Comparison of ENCODE assay signal across 1 cellular context in the genomic region with DNA sequence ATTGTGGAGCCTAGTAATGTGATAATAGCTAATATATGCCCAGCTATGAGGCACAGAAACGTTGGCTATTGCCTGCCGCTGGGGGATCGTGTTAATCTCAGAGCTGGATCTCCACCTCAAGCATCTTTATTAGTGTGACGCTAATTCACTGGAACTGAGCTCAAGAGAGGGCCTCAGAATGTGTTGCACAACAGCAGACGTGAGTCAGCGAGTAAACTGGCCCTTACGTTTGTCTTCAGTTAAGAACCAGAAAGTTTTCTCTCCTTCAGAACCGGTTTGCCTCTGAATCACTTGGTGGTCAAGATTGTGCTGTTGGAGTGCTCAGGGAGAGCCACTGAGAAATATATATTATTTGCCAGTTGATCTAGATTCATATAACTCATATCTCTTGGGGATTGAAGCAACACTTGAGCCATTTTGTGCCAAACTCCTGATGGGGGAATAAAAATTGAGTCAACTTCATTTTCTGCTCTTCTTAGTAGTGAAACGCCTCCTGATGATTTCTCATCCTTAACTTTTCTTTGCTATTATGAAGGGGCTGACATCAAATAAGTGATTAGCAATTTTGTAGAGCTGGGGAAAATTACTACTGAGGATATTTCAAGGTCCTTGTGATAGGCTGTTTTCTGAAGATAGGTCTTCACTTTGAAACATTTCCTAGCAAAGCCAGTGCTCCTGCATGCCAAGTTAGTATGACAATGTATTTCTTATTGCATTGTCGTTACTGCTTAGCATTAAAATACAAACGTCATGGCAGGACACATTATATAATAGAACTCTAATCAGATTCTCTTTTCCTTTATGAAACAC.
A peak's percentile ranks its signal among the peaks of the same experiment; 100 is the strongest.
TF ChIP-seq lines count a peak whose summit lies in the region.

No MANE protein-coding gene starts in this region.

TF ChIP-seq in K562, 482 proteins besides CTCF, POLR2A, EP300 and RAD21 (continued from another document and continues in another):
- TF ChIP-seq FOXP4 (CRISPR knock-in tag; IDR thresholded peaks at IDR 0.05; ENCODE audit: borderline replicate concordance) (no peak), SIN3A (IDR thresholded peaks at IDR 0.05; ENCODE audit: borderline replicate concordance in 2 of 2, control insufficient read depth in 1 of 2, low read depth in 2 of 2, low read length in 2 of 2) (no peak), CREBBP (IDR thresholded peaks at IDR 0.05; ENCODE audit: low read depth, low read length) (no peak), ZEB2 (IDR thresholded peaks at IDR 0.05) (no peak), ZNF583 (CRISPR knock-in tag; IDR thresholded peaks at IDR 0.05) (peak; percentile 88), BRD9 (IDR thresholded peaks at IDR 0.05; ENCODE audit: low read depth, partially characterized antibody) (no peak), HOXB6 (CRISPR knock-in tag; IDR thresholded peaks at IDR 0.05; ENCODE audit: borderline replicate concordance) (no peak), JUND (IDR thresholded peaks at IDR 0.05; ENCODE audit: borderline replicate concordance, low read depth, low read length) (peak; percentile 94), JUND (tag; IDR thresholded peaks at IDR 0.05; ENCODE audit: borderline replicate concordance, low read depth, low read length) (peak; percentile 93; the same call in 2 of the 3 replicates), CSDE1 (IDR thresholded peaks at IDR 0.05) (no peak), ZNF253 (CRISPR knock-in tag; conservative IDR thresholded peaks at IDR 0.05) (no peak), ZNF79 (CRISPR knock-in tag; IDR thresholded peaks at IDR 0.05; ENCODE audit: low read depth) (peak; percentile 63; the same call in 1 of the 2 replicates), FOXJ3 (CRISPR knock-in tag; IDR thresholded peaks at IDR 0.05) (no peak), SRF (CRISPR knock-in tag; IDR thresholded peaks at IDR 0.05) (no peak), CEBPG (CRISPR knock-in tag; IDR thresholded peaks at IDR 0.05) (peak; percentile 97), CEBPG (tag; conservative IDR thresholded peaks at IDR 0.05 in 1 of 2, IDR thresholded peaks at IDR 0.05 in 1 of 2) (peak; percentile 97 to 99), ETV6 (IDR thresholded peaks at IDR 0.05; ENCODE audit: borderline replicate concordance in 1 of 2, low read depth in 2 of 2, low read length in 1 of 2) (no peak), ETV6 (CRISPR knock-in tag; IDR thresholded peaks at IDR 0.05; ENCODE audit: borderline replicate concordance) (no peak), HNRNPH1 (optimal IDR thresholded peaks at IDR 0.05; ENCODE audit: low read depth, low read length) (no peak), SRSF1 (IDR thresholded peaks at IDR 0.05; ENCODE audit: low read depth, low read length) (no peak), NFE2L1 (tag; IDR thresholded peaks at IDR 0.05; ENCODE audit: borderline replicate concordance, low read depth) (peak; percentile 48; the same call in 1 of the 2 replicates), KDM5B (IDR thresholded peaks at IDR 0.05; ENCODE audit: insufficient replicate concordance, low read depth, low read length) (no peak), CBFB (CRISPR knock-in tag; IDR thresholded peaks at IDR 0.05) (no peak), ETV1 (tag; conservative IDR thresholded peaks at IDR 0.05; ENCODE audit: low read depth) (peak; percentile 46; the same call in 1 of the 2 replicates), BCOR (IDR thresholded peaks at IDR 0.05) (peak; percentile 10; the same call in 1 of the 2 replicates), ZNF311 (CRISPR knock-in tag; IDR thresholded peaks at IDR 0.05) (peak; percentile 90), ZFP91 (CRISPR knock-in tag; IDR thresholded peaks at IDR 0.05) (no peak), GMEB1 (CRISPR knock-in tag; IDR thresholded peaks at IDR 0.05) (peak; percentile 48; the same call in 1 of the 2 replicates), ZNF431 (CRISPR knock-in tag; IDR thresholded peaks at IDR 0.05) (no peak), XRCC3 (IDR thresholded peaks at IDR 0.05) (no peak), HMG20B (CRISPR knock-in tag; IDR thresholded peaks at IDR 0.05) (no peak), ATF1 (CRISPR knock-in tag; IDR thresholded peaks at IDR 0.05) (no peak), ATF1 (tag; IDR thresholded peaks at IDR 0.05) (peak; percentile 80), WHSC1 (IDR thresholded peaks at IDR 0.05; ENCODE audit: low read length) (no peak), L3MBTL2 (IDR thresholded peaks at IDR 0.05) (no peak; the same call in 1 of the 2 replicates), TSHZ1 (CRISPR knock-in tag; IDR thresholded peaks at IDR 0.05) (peak; percentile 85), NCOA4 (IDR thresholded peaks at IDR 0.05; ENCODE audit: partially characterized antibody) (no peak), STAT5B (CRISPR knock-in tag; IDR thresholded peaks at IDR 0.05) (no peak)
- TF ChIP-seq, protein P1, sequence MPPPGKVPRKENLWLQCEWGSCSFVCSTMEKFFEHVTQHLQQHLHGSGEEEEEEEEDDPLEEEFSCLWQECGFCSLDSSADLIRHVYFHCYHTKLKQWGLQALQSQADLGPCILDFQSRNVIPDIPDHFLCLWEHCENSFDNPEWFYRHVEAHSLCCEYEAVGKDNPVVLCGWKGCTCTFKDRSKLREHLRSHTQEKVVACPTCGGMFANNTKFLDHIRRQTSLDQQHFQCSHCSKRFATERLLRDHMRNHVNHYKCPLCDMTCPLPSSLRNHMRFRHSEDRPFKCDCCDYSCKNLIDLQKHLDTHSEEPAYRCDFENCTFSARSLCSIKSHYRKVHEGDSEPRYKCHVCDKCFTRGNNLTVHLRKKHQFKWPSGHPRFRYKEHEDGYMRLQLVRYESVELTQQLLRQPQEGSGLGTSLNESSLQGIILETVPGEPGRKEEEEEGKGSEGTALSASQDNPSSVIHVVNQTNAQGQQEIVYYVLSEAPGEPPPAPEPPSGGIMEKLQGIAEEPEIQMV (tag; conservative IDR thresholded peaks at IDR 0.05; ENCODE audit: low read depth): peak; percentile 84
- TF ChIP-seq, protein P2, sequence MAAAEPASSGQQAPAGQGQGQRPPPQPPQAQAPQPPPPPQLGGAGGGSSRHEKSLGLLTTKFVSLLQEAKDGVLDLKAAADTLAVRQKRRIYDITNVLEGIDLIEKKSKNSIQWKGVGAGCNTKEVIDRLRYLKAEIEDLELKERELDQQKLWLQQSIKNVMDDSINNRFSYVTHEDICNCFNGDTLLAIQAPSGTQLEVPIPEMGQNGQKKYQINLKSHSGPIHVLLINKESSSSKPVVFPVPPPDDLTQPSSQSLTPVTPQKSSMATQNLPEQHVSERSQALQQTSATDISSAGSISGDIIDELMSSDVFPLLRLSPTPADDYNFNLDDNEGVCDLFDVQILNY (CRISPR knock-in tag; IDR thresholded peaks at IDR 0.05): no peak
- TF ChIP-seq, protein P3, sequence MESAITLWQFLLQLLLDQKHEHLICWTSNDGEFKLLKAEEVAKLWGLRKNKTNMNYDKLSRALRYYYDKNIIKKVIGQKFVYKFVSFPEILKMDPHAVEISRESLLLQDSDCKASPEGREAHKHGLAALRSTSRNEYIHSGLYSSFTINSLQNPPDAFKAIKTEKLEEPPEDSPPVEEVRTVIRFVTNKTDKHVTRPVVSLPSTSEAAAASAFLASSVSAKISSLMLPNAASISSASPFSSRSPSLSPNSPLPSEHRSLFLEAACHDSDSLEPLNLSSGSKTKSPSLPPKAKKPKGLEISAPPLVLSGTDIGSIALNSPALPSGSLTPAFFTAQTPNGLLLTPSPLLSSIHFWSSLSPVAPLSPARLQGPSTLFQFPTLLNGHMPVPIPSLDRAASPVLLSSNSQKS (CRISPR knock-in tag; IDR thresholded peaks at IDR 0.05): no peak
- TF ChIP-seq, protein P4, sequence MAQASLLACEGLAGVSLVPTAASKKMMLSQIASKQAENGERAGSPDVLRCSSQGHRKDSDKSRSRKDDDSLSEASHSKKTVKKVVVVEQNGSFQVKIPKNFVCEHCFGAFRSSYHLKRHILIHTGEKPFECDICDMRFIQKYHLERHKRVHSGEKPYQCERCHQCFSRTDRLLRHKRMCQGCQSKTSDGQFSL (CRISPR knock-in tag; IDR thresholded peaks at IDR 0.05): no peak
- TF ChIP-seq, protein P4 (tag; IDR thresholded peaks at IDR 0.05): peak in 1 of 2 experiments; percentile 93; a peak in 2 of 4 replicates
- TF ChIP-seq, protein P5, sequence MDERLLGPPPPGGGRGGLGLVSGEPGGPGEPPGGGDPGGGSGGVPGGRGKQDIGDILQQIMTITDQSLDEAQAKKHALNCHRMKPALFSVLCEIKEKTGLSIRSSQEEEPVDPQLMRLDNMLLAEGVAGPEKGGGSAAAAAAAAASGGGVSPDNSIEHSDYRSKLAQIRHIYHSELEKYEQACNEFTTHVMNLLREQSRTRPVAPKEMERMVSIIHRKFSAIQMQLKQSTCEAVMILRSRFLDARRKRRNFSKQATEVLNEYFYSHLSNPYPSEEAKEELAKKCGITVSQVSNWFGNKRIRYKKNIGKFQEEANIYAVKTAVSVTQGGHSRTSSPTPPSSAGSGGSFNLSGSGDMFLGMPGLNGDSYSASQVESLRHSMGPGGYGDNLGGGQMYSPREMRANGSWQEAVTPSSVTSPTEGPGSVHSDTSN (CRISPR knock-in tag; IDR thresholded peaks at IDR 0.05; ENCODE audit: low read depth): no peak
- TF ChIP-seq, protein P5 (tag; conservative IDR thresholded peaks at IDR 0.05; ENCODE audit: low read depth): peak; percentile 67
